20 cellular contexts compared by ENCODE assay signal in the genomic region with DNA sequence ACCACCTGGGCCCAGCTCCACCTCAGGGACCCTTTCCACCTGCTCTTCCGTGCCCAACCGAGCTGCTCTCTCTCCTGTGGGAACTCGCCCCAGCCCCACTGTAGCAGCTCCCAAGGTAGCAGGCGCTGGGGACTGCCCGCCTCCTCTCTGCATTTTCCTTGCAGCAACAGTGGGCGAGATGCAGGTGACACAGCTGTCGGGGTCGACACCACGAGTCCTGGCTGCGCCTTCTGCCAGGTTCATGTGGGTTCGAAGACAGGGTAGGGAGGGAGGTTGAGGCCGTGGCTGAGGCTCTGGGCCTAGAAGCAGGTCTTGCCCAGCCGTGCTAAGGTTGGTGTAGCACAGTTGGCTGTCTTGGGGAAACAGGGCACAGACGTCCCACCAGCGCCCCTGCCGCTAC.
"Had no signal": no experiment of that assay in that cellular context is flagged by ENCODE, and none has a peak within 500 bp of the region (broad histone marks: within the 10 kb centered on the region; RNA-seq: fewer than 3 reads in every experiment).

No MANE protein-coding gene starts in this region.

- H3K4me3 ChIP-seq: coronary artery, dorsolateral prefrontal cortex, esophagus muscularis mucosa, gastroesophageal sphincter, spleen, testis, tibial nerve, upper lobe of right lung, vagina had no signal

- H3K27me3 ChIP-seq: dorsolateral prefrontal cortex, esophagus muscularis mucosa, gastroesophageal sphincter, spleen, testis, tibial nerve, upper lobe of right lung, vagina had no signal

- DNase-seq: dorsolateral prefrontal cortex; effector CD8-positive, alpha-beta T cell; glutamatergic neuron; left ventricle myocardium superior; spleen; stimulated activated CD4-positive, alpha-beta T cell treated with anti-CD3 and anti-CD28 coated beads, Interleukin-15, amount 100 ng/mL, for 24 hours; stimulated activated CD4-positive, alpha-beta T cell treated with anti-CD3 and anti-CD28 coated beads, Interleukin-1b, Interleukin-23, amount 100 ng/mL, for 48 hours; stimulated activated CD4-positive, alpha-beta T cell treated with anti-CD3 and anti-CD28 coated beads, Interleukin-4, amount 100 ng/mL, for 24 hours; stimulated activated naive B cell treated with anti-CD40 and anti-IgM and Interleukin-4, amounts not matched to agents 10 μg/mL and 1 μg/mL and 100 μg/mL, for 72 hours; stimulated activated naive CD8-positive, alpha-beta T cell treated with anti-CD3 and anti-CD28 coated beads, Interleukin-15, amount 100 ng/mL, for 72 hours; testis; upper lobe of right lung had no signal

- H3K4me1 Mint-ChIP-seq: nephron; stimulated activated naive B cell treated with anti-CD40 and anti-IgM and Interleukin-4, amounts not matched to agents 10 μg/mL and 1 μg/mL and 100 μg/mL, for 72 hours; stimulated activated naive CD8-positive, alpha-beta T cell treated with anti-CD3 and anti-CD28 coated beads, Interleukin-15, amount 100 ng/mL, for 72 hours had no signal

- H3K4me1 ChIP-seq: esophagus muscularis mucosa, gastroesophageal sphincter, spleen, testis, tibial nerve, upper lobe of right lung, vagina had no signal

- H3K27ac Mint-ChIP-seq: nephron; stimulated activated naive B cell treated with anti-CD40 and anti-IgM and Interleukin-4, amounts not matched to agents 10 μg/mL and 1 μg/mL and 100 μg/mL, for 72 hours; stimulated activated naive CD8-positive, alpha-beta T cell treated with anti-CD3 and anti-CD28 coated beads, Interleukin-15, amount 100 ng/mL, for 72 hours had no signal

- H3K27ac ChIP-seq: coronary artery, dorsolateral prefrontal cortex, epithelial cell of prostate, esophagus muscularis mucosa, gastroesophageal sphincter, spleen, testis, tibial nerve, upper lobe of right lung, vagina had no signal

- H3K36me3 Mint-ChIP-seq: stimulated activated naive B cell treated with anti-CD40 and anti-IgM and Interleukin-4, amounts not matched to agents 10 μg/mL and 1 μg/mL and 100 μg/mL, for 72 hours had no signal

- H3K9me3 ChIP-seq: esophagus muscularis mucosa, gastroesophageal sphincter, testis, tibial nerve, upper lobe of right lung, vagina had no signal

- H3K9me3 Mint-ChIP-seq: nephron had no signal

- H3K4me3 Mint-ChIP-seq: nephron; stimulated activated naive B cell treated with anti-CD40 and anti-IgM and Interleukin-4, amounts not matched to agents 10 μg/mL and 1 μg/mL and 100 μg/mL, for 72 hours; stimulated activated naive CD8-positive, alpha-beta T cell treated with anti-CD3 and anti-CD28 coated beads, Interleukin-15, amount 100 ng/mL, for 72 hours had no signal

- FAIRE-seq: endometrium had no signal

- H3K27me3 Mint-ChIP-seq: stimulated activated naive B cell treated with anti-CD40 and anti-IgM and Interleukin-4, amounts not matched to agents 10 μg/mL and 1 μg/mL and 100 μg/mL, for 72 hours; stimulated activated naive CD8-positive, alpha-beta T cell treated with anti-CD3 and anti-CD28 coated beads, Interleukin-15, amount 100 ng/mL, for 72 hours had no signal

- H3K36me3 ChIP-seq: esophagus muscularis mucosa, gastroesophageal sphincter, spleen, tibial nerve, upper lobe of right lung, vagina had no signal

- ATAC-seq: stimulated activated naive B cell treated with anti-CD40 and anti-IgM and Interleukin-4, amounts not matched to agents 10 μg/mL and 1 μg/mL and 100 μg/mL, for 72 hours; stimulated activated naive CD8-positive, alpha-beta T cell treated with anti-CD3 and anti-CD28 coated beads, Interleukin-15, amount 100 ng/mL, for 72 hours had no signal
